In genomic region chr11:61581931-61582330, GRCh38 we compare ENCODE assay signal across 1 cellular context.
TF ChIP-seq lines count a peak whose summit lies in the region.

No MANE protein-coding gene starts in this region.

TF ChIP-seq in GM23338, 12 proteins besides CTCF, POLR2A, EP300 and RAD21 (continued from another document):
- no peak for TF ChIP-seq ETS1 (IDR thresholded peaks at IDR 0.05)
